In the genomic region with DNA sequence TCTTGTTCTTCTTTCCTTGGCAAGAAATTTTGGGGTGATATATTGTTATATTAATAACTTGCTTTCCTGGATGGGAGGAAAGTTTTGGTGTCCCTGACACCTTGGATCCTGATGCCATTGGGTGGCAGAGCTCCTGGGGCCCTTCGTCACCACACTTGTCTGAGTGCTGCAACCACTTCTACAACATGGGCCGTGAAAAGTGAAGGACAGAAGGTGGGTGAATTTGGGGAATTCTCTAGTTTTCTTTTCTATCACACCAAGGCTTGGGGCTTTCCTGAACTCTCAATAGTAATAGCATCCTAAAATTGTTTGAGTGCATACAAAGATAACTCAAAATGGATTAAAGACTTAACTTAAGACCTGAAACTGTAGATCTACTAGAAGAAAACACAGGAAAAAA, we compare ENCODE assay signal across 23 cellular contexts. TPM values are rescaled to one million over a fixed set of nuclear protein-coding genes. Genes with fewer than 3 reads are reported as not detected.
DNase-seq lines count a peak whose midpoint lies in the region; ATAC-seq and TF ChIP-seq lines count a peak whose summit lies in the region.
"Had no signal": no experiment of that assay in that cellular context is flagged by ENCODE, and none has a peak within 500 bp of the region (broad histone marks: within the 10 kb centered on the region; RNA-seq: fewer than 3 reads in every experiment).

No MANE protein-coding gene starts in this region.

- H3K4me1 ChIP-seq in KMS-11 (ENCODE audit: low read depth, poor library complexity, severe bottlenecking) (peaks cover 100% of the 10 kb centered on the region), right atrium auricular region (no peaks in the 10 kb centered on the region)
- H3K4me1 ChIP-seq: A549, BE2C had no signal

- intact Hi-C loops in head of caudate nucleus (cut with DNase I): no loop called here

- H3K27ac ChIP-seq in KMS-11: peak overlapping the region; percentile 94
- peak overlapping the region; percentile 30; the same call in 1 of the 2 replicates for H3K27ac ChIP-seq in VCaP
- H3K27ac ChIP-seq in right atrium auricular region: no peak overlapping the region
- H3K27ac ChIP-seq: A549; BLaER1 treated with 17β-estradiol and CSF1 and Interleukin-3, amounts not matched to agents 10 nM and 100 nM had no signal

- no peak overlapping the region for H3K9ac ChIP-seq in KMS-11
- H3K9ac ChIP-seq: BLaER1 treated with 17β-estradiol and CSF1 and Interleukin-3, amounts not matched to agents 10 nM and 100 nM had no signal

- H3K36me3 ChIP-seq in KMS-11 (ENCODE audit: insufficient read depth): no peaks in the 10 kb centered on the region
- no peaks in the 10 kb centered on the region for H3K36me3 ChIP-seq in right atrium auricular region
- H3K36me3 ChIP-seq: BE2C; BLaER1 treated with 17β-estradiol and CSF1 and Interleukin-3, amounts not matched to agents 10 nM and 100 nM had no signal

- H3K79me2 ChIP-seq in KMS-11 (ENCODE audit: insufficient read depth, low read depth): peaks cover 97% of the 10 kb centered on the region

- peaks cover 0 to 10% of the 10 kb centered on the region in 2 donors for H3K9me3 ChIP-seq in right atrium auricular region
- H3K9me3 ChIP-seq: A549, BE2C had no signal

- no peak overlapping the region for H3K4me3 ChIP-seq in GM12865 (ENCODE audit: low read depth, low read length)
- no peak overlapping the region for H3K4me3 ChIP-seq in KMS-11 (IDR thresholded peaks at IDR 0.05; ENCODE audit: insufficient read depth, low read depth, low read length)
- no peak overlapping the region for H3K4me3 ChIP-seq in right atrium auricular region
- H3K4me3 ChIP-seq: A549; BLaER1 treated with 17β-estradiol and CSF1 and Interleukin-3, amounts not matched to agents 10 nM and 100 nM; GM23338 had no signal

- H3K27me3 ChIP-seq in KMS-11 (ENCODE audit: insufficient read depth, low read depth): no peaks in the 10 kb centered on the region
- no peaks in the 10 kb centered on the region for H3K27me3 ChIP-seq in right atrium auricular region
- H3K27me3 ChIP-seq: BE2C had no signal

- TF ChIP-seq CTCF in GM12865 (IDR thresholded peaks at IDR 0.05; ENCODE audit: insufficient read depth, low read depth, low read length, missing control alignments) (no peak), KMS-11 (conservative IDR thresholded peaks at IDR 0.05; ENCODE audit: low read depth, low read length) (no peak), VCaP (conservative IDR thresholded peaks at IDR 0.05) (no peak), right atrium auricular region (IDR thresholded peaks at IDR 0.05) (no peak)

- no peak for ATAC-seq in GM19328 (IDR thresholded peaks at IDR 0.05; ENCODE audit: unreplicated experiment)
- ATAC-seq: A549, HCT116 had no signal

- H3K4me2 ChIP-seq in KMS-11: peak overlapping the region; percentile 55; the same call in 1 of the 2 replicates
- H3K4me2 ChIP-seq: A549; BLaER1 treated with 17β-estradiol and CSF1 and Interleukin-3, amounts not matched to agents 10 nM and 100 nM had no signal

- H2AFZ ChIP-seq in KMS-11 (ENCODE audit: low read depth): no peak overlapping the region
- H2AFZ ChIP-seq: GM23338 had no signal

- H4K20me1 ChIP-seq in KMS-11 (ENCODE audit: insufficient read depth): no peaks in the 10 kb centered on the region
- H4K20me1 ChIP-seq: BLaER1 treated with 17β-estradiol and CSF1 and Interleukin-3, amounts not matched to agents 10 nM and 100 nM had no signal

- peak; percentile 29 for DNase-seq in GM12865 (ENCODE audit: low read depth)
- peak; percentile 13 for DNase-seq in stimulated activated CD8-positive, alpha-beta memory T cell treated with anti-CD3 and anti-CD28 coated beads, Interleukin-4, amount 100 ng/mL, for 48 hours
- no peak for DNase-seq in right atrium auricular region (ENCODE audit: low spot score)
- DNase-seq in head of caudate nucleus: no peak
- DNase-seq: 8988T; ACHN; AML-193; BE2C; CD4-positive, alpha-beta T cell; CD8-positive, alpha-beta memory T cell; DMS 273 treated with DMSO at 0.1 percent for 48 hours; DMS79; GF-D8 had no signal

RNA-seq across cellular contexts. Expression of gene ACOXL, which starts 10.0 kb away (rescaled TPM):
- total RNA-seq in right atrium auricular region: under 1 TPM; 0.33 to 0.55 TPM
- total RNA-seq: CD4-positive, alpha-beta T cell; Daoy; G401; H4 had no signal

Comparison
In these comparisons a context has a peak if more than half of its experiments do, and no peak if none do; other contexts are left out.
1. DNase-seq: peak in GM12865 (single experiment) and stimulated activated CD8-positive, alpha-beta memory T cell treated with anti-CD3 and anti-CD28 coated beads, Interleukin-4, amount 100 ng/mL, for 48 hours (single experiment); none in right atrium auricular region (single experiment) and head of caudate nucleus (0 of 42).
2. H3K27ac ChIP-seq: peak in KMS-11 (single experiment) and VCaP (single experiment); none in right atrium auricular region (0 of 2).